In the genomic region with DNA sequence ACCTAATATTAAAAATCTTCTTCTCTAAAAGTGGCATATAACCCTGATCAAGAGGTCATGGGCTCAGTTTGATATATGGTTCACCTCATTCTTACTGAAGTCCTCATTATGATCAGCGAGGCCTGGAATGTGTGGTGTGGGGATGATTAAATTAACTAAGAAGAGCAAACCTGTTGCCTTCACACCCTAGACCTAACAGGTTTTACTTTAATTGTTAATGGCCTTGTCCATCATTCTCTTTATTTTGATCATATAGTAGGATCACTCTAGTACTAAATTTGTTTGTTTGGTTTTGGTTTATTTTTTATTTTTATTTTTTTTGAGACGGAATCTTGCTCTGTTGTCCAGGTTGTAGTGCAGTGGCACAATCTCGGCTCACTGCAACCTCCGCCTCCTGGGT, we compare ENCODE assay signal across 35 cellular contexts.
"Had no signal": no experiment of that assay in that cellular context is flagged by ENCODE, and none has a peak within 500 bp of the region (broad histone marks: within the 10 kb centered on the region; RNA-seq: fewer than 3 reads in every experiment).

No MANE protein-coding gene starts in this region.

- H3K9me3 ChIP-seq: MG63 had no signal

- DNase-seq: Karpas-422, Kasumi-1, MG63, MM.1S, MV-4-11, NCI-H1048, NCI-H1092, NCI-H1092 treated with DMSO at 0.1 percent for 48 hours, NCI-H1105, NCI-H1105 treated with DMSO at 0.1 percent for 48 hours, NCI-H1417, NCI-H1417 treated with DMSO at 0.1 percent for 48 hours, NCI-H1436, NCI-H1436 treated with DMSO at 0.1 percent for 48 hours, NCI-H146, NCI-H1694, NCI-H1694 treated with DMSO at 0.1 percent for 48 hours, NCI-H187, NCI-H187 treated with DMSO at 0.1 percent for 48 hours, NCI-H1930, NCI-H2029, NCI-H2029 treated with DMSO at 0.1 percent for 48 hours, NCI-H2081, NCI-H2081 treated with DMSO at 0.1 percent for 48 hours, NCI-H2107, NCI-H2171, NCI-H2171 treated with DMSO at 0.1 percent for 48 hours, NCI-H2227 treated with DMSO at 0.1 percent for 48 hours, NCI-H226, NCI-H345, NCI-H446, NCI-H446 treated with DMSO at 0.1 percent for 48 hours, NCI-H510A, NCI-H510A treated with DMSO at 0.1 percent for 48 hours, NCI-H524 had no signal

- H3K4me3 ChIP-seq: MG63 had no signal
